9 cellular contexts compared by ENCODE assay signal in the genomic region with DNA sequence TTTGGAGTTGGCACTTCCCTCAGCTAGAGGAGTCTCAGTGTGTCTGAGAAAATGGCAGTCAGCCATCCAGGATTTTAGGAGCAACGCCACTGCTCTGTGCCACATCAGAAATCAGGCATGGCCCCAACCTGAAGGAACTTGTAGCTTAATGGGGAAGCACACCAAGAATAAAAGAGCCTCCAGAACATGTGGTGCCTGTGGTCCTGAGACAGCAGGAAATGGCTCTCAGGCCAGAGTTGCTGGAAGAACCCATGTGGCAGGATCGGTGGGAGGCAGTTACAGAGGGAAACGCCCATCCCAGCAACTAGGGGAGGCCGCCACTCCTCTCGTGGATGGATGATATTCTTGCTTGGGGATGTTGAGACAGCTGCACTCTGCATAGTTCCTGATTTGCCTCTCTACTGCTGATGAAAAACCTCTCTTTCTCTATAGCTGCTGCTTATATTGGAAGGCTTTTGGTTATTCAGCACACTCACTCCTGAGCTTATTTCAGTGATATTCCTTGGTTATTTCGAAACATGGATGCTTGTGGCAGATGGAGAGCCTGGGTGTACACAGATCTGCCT. TPM values are rescaled to one million over a fixed set of nuclear protein-coding genes. Genes with fewer than 3 reads are reported as not detected.
DNase-seq lines count a peak whose midpoint lies in the region; ATAC-seq and TF ChIP-seq lines count a peak whose summit lies in the region.
"Had no signal": no experiment of that assay in that cellular context is flagged by ENCODE, and none has a peak within 500 bp of the region (broad histone marks: within the 10 kb centered on the region; RNA-seq: fewer than 3 reads in every experiment).

No MANE protein-coding gene starts in this region.

- H3K9ac ChIP-seq in mesenchymal stem cell (ENCODE audit: low read length) = no peak overlapping the region

- H3K27ac ChIP-seq in mesenchymal stem cell (ENCODE audit: low read length, poor library complexity, severe bottlenecking) (no peak overlapping the region), vagina (peak overlapping the region; percentile 20)

- peaks cover 3% of the 10 kb centered on the region for H3K4me1 ChIP-seq in mesenchymal stem cell (ENCODE audit: control insufficient read depth, insufficient read depth, low read depth, low read length)
- H3K4me1 ChIP-seq in vagina = peaks cover 19% of the 10 kb centered on the region

- no peak for TF ChIP-seq POLR2A in vagina (IDR thresholded peaks at IDR 0.05)

- peaks cover 58 to 90% of the 10 kb centered on the region in 2 experiments for H3K36me3 ChIP-seq in mesenchymal stem cell (ENCODE audit: control insufficient read depth in 1 of 2, insufficient read depth in 2 of 2, low read depth in 1 of 2, low read length in 2 of 2)
- H3K36me3 ChIP-seq in vagina = peaks cover 0 to 72% of the 10 kb centered on the region in 2 donors

- H2BK12ac ChIP-seq in mesenchymal stem cell (ENCODE audit: low read length in 2 of 2) = no peak overlapping the region

- TF ChIP-seq CTCF in vagina (IDR thresholded peaks at IDR 0.05) = no peak

- DNase-seq in activated naive CD4-positive, alpha-beta T cell treated with anti-CD3 and anti-CD28 coated beads, Interleukin-2, amount 50 U/mL, for 72 hours (ENCODE audit: low spot score in 2 of 2) = no peak
- DNase-seq in activated naive CD4-positive, alpha-beta T cell (lab: John Stamatoyannopoulos, UW) = no peak
- DNase-seq in brain pericyte (ENCODE audit: low read depth, low spot score) (peak; percentile 76), mesenchymal stem cell (peak; percentile 45), vagina (ENCODE audit: extremely low spot score in 2 of 2) (peak in 1 of 2 donors; percentile 80), A172 (ENCODE audit: low spot score) (no peak)
- DNase-seq: dermis blood vessel endothelial cell had no signal

- H2BK5ac ChIP-seq in mesenchymal stem cell (ENCODE audit: low read depth, low read length, poor library complexity, severe bottlenecking) = no peak overlapping the region

- H3K9me3 ChIP-seq in mesenchymal stem cell (ENCODE audit: control insufficient read depth, low read length) = no peaks in the 10 kb centered on the region
- H3K9me3 ChIP-seq in vagina = no peaks in the 10 kb centered on the region

- H2AK5ac ChIP-seq in mesenchymal stem cell (ENCODE audit: low read length, severe bottlenecking) = no peak overlapping the region

- H3K27me3 ChIP-seq in mesenchymal stem cell (ENCODE audit: control insufficient read depth in 1 of 2, insufficient read depth in 1 of 2, low read length in 2 of 2) (no peaks in the 10 kb centered on the region), vagina (no peaks in the 10 kb centered on the region)

- H4K91ac ChIP-seq in mesenchymal stem cell (ENCODE audit: low read length) = no peak overlapping the region

- H3K14ac ChIP-seq in mesenchymal stem cell (ENCODE audit: low read length in 2 of 2) = no peak overlapping the region

- intact Hi-C loops in vagina (cut with DNase I) = no loop called here

- H3K27ac Mint-ChIP-seq in activated naive CD4-positive, alpha-beta T cell treated with anti-CD3 and anti-CD28 coated beads, Interleukin-2, amount 50 U/mL, for 72 hours = peak overlapping the region; percentile 67 to 72

- no peak overlapping the region for H3K4me2 ChIP-seq in mesenchymal stem cell (ENCODE audit: low read length, poor library complexity, severe bottlenecking)

- no peak overlapping the region for H3K4ac ChIP-seq in mesenchymal stem cell (ENCODE audit: low read depth in 1 of 2, low read length in 2 of 2)

- WGBS in mesenchymal stem cell = 83% methylated on average over 4 of the region's 6 CpGs

- peaks cover 35% of the 10 kb centered on the region for H3K79me1 ChIP-seq in mesenchymal stem cell (replicated peaks; ENCODE audit: low read length, poor library complexity, severe bottlenecking)

- no peaks in the 10 kb centered on the region for H3K9me3 Mint-ChIP-seq in activated naive CD4-positive, alpha-beta T cell treated with anti-CD3 and anti-CD28 coated beads, Interleukin-2, amount 50 U/mL, for 72 hours

- H2BK15ac ChIP-seq in mesenchymal stem cell (ENCODE audit: low read depth, poor library complexity, severe bottlenecking) = no peak overlapping the region

- H2BK120ac ChIP-seq in mesenchymal stem cell (ENCODE audit: low read depth, low read length) = no peak overlapping the region

- ATAC-seq in activated naive CD4-positive, alpha-beta T cell treated with anti-CD3 and anti-CD28 coated beads, Interleukin-2, amount 50 U/mL, for 72 hours = no peak
- ATAC-seq in GM21526 (IDR thresholded peaks at IDR 0.05; ENCODE audit: low FRiP score, unreplicated experiment) = no peak
- ATAC-seq in GM21381 (IDR thresholded peaks at IDR 0.05; ENCODE audit: unreplicated experiment) = no peak

- no peak overlapping the region for H4K8ac ChIP-seq in mesenchymal stem cell (ENCODE audit: low read length)

- H2AFZ ChIP-seq in mesenchymal stem cell (ENCODE audit: low read depth, low read length) = no peak overlapping the region

- H3K4me3 ChIP-seq in mesenchymal stem cell (ENCODE audit: insufficient read depth in 1 of 2, low read depth in 1 of 2, low read length in 2 of 2) (no peak overlapping the region), vagina (no peak overlapping the region)

- H3K36me3 Mint-ChIP-seq in activated naive CD4-positive, alpha-beta T cell treated with anti-CD3 and anti-CD28 coated beads, Interleukin-2, amount 50 U/mL, for 72 hours = peaks cover 0 to 10% of the 10 kb centered on the region in 2 donors

- no peak overlapping the region for H3K18ac ChIP-seq in mesenchymal stem cell (ENCODE audit: low read depth in 1 of 2, low read length in 2 of 2)

- H3K23ac ChIP-seq in mesenchymal stem cell (ENCODE audit: low read length in 2 of 2) = peak overlapping the region in 1 of 2 experiments; percentile 24

RNA-seq across cellular contexts. Expression of a gene that starts 52.5 kb away (rescaled TPM):
- 1 to 10 TPM; 6.0 to 9.2 TPM for total RNA-seq in activated naive CD4-positive, alpha-beta T cell treated with anti-CD3 and anti-CD28 coated beads, Interleukin-2, amount 50 U/mL, for 72 hours
- 1.3 TPM for polyA plus RNA-seq in mesenchymal stem cell (2013, experiment 1 of 2)
- 1.3 TPM for polyA plus RNA-seq in mesenchymal stem cell (2013, experiment 2 of 2)
- total RNA-seq in vagina = 9.6 TPM
- total RNA-seq in A172 (2014; rRNA removed; shearing (Covaris generic)) = 6.4 and 14.9 TPM in 2 replicates

Comparison
In these comparisons a context has a peak if more than half of its experiments do, and no peak if none do; other contexts are left out.
1. DNase-seq: peak in brain pericyte (single experiment) and mesenchymal stem cell (single experiment); none in activated naive CD4-positive, alpha-beta T cell treated with anti-CD3 and anti-CD28 coated beads, Interleukin-2, amount 50 U/mL, for 72 hours (0 of 2), activated naive CD4-positive, alpha-beta T cell (0 of 4) and A172 (single experiment).